In the genomic region with DNA sequence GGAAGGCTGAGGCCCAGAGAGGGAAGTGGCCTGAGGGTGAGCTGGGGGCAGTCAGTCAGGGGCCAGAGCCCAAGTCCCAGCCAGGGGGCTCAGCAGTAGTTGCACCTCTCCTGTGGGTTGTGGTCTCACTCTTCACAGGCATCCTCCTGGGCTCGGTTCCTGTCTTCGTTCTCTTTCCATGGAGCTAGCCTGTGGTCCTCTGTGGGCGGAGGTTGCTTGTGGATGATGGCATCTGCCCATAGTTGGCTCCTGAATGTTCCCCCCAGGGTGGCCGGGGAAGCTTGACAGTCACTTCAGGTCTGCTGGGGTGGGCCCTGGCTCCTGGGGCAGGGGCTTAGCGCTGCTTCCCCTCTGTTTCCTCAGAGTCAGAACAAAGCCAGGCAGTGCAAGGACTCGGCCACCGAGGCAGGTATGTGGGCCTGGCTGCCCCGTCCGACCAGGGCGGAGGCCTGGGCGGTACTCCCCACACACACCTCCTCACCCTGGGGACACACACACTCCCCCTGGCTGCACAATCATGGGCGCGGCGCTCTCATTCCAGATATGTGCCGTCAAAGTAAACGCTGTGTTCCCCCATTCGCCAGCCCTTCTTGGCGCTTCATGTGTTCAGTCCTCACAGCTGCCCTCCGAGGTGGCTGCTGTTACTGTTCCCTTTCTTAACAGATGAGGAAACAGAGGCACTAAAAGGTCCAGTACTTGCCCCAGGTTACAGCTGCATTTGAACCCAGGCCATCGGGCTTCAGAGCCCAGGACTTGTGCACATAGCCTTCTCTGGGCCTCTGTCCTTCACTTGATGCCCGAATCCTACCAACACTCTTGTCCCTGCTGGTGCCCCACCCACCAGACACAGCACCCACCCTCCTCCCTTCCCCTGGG, we compare ENCODE assay signal across 1 cellular context.
TF ChIP-seq lines count a peak whose summit lies in the region.

No MANE protein-coding gene starts in this region.

TF ChIP-seq in HepG2, 621 proteins besides CTCF, POLR2A, EP300 and RAD21:
- no peak for TF ChIP-seq NFIB (CRISPR knock-in tag; IDR thresholded peaks at IDR 0.05; ENCODE audit: borderline replicate concordance)
- TF ChIP-seq MXD3 (CRISPR knock-in tag; IDR thresholded peaks at IDR 0.05), result no peak
- peak; percentile 11; the same call in 1 of the 2 replicates for TF ChIP-seq HDAC1 (CRISPR knock-in tag; IDR thresholded peaks at IDR 0.05)
- no peak for TF ChIP-seq JUNB (CRISPR knock-in tag; IDR thresholded peaks at IDR 0.05; ENCODE audit: borderline replicate concordance)
- TF ChIP-seq TEAD3 (CRISPR knock-in tag; optimal IDR thresholded peaks at IDR 0.05; ENCODE audit: borderline replicate concordance), result peak; percentile 50
- TF ChIP-seq MYPOP (CRISPR knock-in tag; IDR thresholded peaks at IDR 0.05), result no peak
- TF ChIP-seq HNF4A (CRISPR knock-in tag; IDR thresholded peaks at IDR 0.05), result no peak
- no peak for TF ChIP-seq ERF (CRISPR knock-in tag; IDR thresholded peaks at IDR 0.05)
- TF ChIP-seq SOX5 (CRISPR knock-in tag; IDR thresholded peaks at IDR 0.05; ENCODE audit: borderline replicate concordance), result no peak
TF ChIP-seq in HepG2: peak in this region for 2.
